In genomic region chr5:171121638-171122037, GRCh38 we compare ENCODE assay signal across 32 cellular contexts.
"Had no signal": no experiment of that assay in that cellular context is flagged by ENCODE, and none has a peak within 500 bp of the region (broad histone marks: within the 10 kb centered on the region; RNA-seq: fewer than 3 reads in every experiment).

No MANE protein-coding gene starts in this region.

- H3K4me1 Mint-ChIP-seq: activated CD4-positive, alpha-beta T cell treated with anti-CD3 and anti-CD28 coated beads for 36 hours; activated CD4-positive, alpha-beta T cell treated with anti-CD3 and anti-CD28 coated beads, Interleukin-2, amount 10 ng/mL, durations not matched to agents 24 days and 14 days; activated CD8-positive, alpha-beta memory T cell treated with anti-CD3 and anti-CD28 coated beads, Interleukin-2, amount 10 ng/mL, durations not matched to agents 7 days and 5 days; activated naive CD4-positive, alpha-beta T cell treated with anti-CD3 and anti-CD28 coated beads, Interleukin-2, amount 50 U/mL, for 24 hours; activated naive CD8-positive, alpha-beta T cell treated with anti-CD3 and anti-CD28 coated beads for 36 hours; activated naive CD8-positive, alpha-beta T cell treated with anti-CD3 and anti-CD28 coated beads, Interleukin-2, amount 50 U/mL, for 24 hours had no signal

- H3K27me3 ChIP-seq: adrenal gland, ascending aorta, breast epithelium, cardiac muscle cell, esophagus squamous epithelium, gastroesophageal sphincter, heart right ventricle had no signal

- H3K36me3 Mint-ChIP-seq: activated CD4-positive, alpha-beta memory T cell treated with anti-CD3 and anti-CD28 coated beads for 36 hours; activated CD8-positive, alpha-beta memory T cell treated with anti-CD3 and anti-CD28 coated beads, Interleukin-2, amount 10 ng/mL, durations not matched to agents 7 days and 5 days; activated naive CD8-positive, alpha-beta T cell treated with anti-CD3 and anti-CD28 coated beads for 36 hours had no signal

- H3K27ac ChIP-seq: adrenal gland, ascending aorta, breast epithelium, cardiac muscle cell, coronary artery, epithelial cell of prostate, esophagus squamous epithelium, gastroesophageal sphincter, heart right ventricle had no signal

- H3K4me3 Mint-ChIP-seq: activated CD4-positive, alpha-beta memory T cell treated with anti-CD3 and anti-CD28 coated beads for 36 hours; activated CD4-positive, alpha-beta T cell treated with anti-CD3 and anti-CD28 coated beads for 36 hours; activated CD4-positive, alpha-beta T cell treated with anti-CD3 and anti-CD28 coated beads, Interleukin-2, amount 10 ng/mL, durations not matched to agents 24 days and 14 days; activated CD8-positive, alpha-beta memory T cell treated with anti-CD3 and anti-CD28 coated beads, Interleukin-2, amount 10 ng/mL, durations not matched to agents 7 days and 5 days; activated CD8-positive, alpha-beta T cell treated with anti-CD3 and anti-CD28 coated beads, Interleukin-2, amount 10 ng/mL, durations not matched to agents 7 days and 5 days; activated naive CD4-positive, alpha-beta T cell treated with anti-CD3 and anti-CD28 coated beads for 36 hours; activated naive CD4-positive, alpha-beta T cell treated with anti-CD3 and anti-CD28 coated beads, Interleukin-2, amount 50 U/mL, for 24 hours; activated naive CD8-positive, alpha-beta T cell treated with anti-CD3 and anti-CD28 coated beads for 36 hours; activated naive CD8-positive, alpha-beta T cell treated with anti-CD3 and anti-CD28 coated beads, Interleukin-2, amount 50 U/mL, for 24 hours; activated T-helper 1 cell treated with anti-CD3 and anti-CD28 coated beads, Interleukin-12 subunit alpha, Interleukin-12 subunit beta, Interleukin-2, Interleukin-4 antibody, amounts not matched to agents 30 ng/mL and 10 ng/mL and 1 ng/mL, durations not matched to agents 14 hours and 24 hours and 36 hours; brain had no signal

- H3K27me3 Mint-ChIP-seq: activated CD4-positive, alpha-beta T cell treated with anti-CD3 and anti-CD28 coated beads, Interleukin-2, amount 10 ng/mL, durations not matched to agents 24 days and 14 days had no signal

- DNase-seq: activated CD4-positive, alpha-beta memory T cell treated with anti-CD3 and anti-CD28 coated beads for 36 hours; activated CD4-positive, alpha-beta T cell treated with anti-CD3 and anti-CD28 coated beads for 36 hours; activated CD4-positive, alpha-beta T cell treated with anti-CD3 and anti-CD28 coated beads, Interleukin-2, amount 10 ng/mL, durations not matched to agents 24 days and 14 days; activated CD4-positive, CD25-positive, alpha-beta regulatory T cell; activated CD4-positive, CD25-positive, alpha-beta regulatory T cell treated with anti-CD3 and anti-CD28 coated beads, Interleukin-2, amount 50 U/mL, for 72 hours; activated CD8-positive, alpha-beta memory T cell treated with anti-CD3 and anti-CD28 coated beads, Interleukin-2, amount 10 ng/mL, durations not matched to agents 7 days and 5 days; activated CD8-positive, alpha-beta memory T cell treated with anti-CD3 and anti-CD28 coated beads, Interleukin-2, amount 50 U/mL, for 4 hours; activated CD8-positive, alpha-beta T cell treated with anti-CD3 and anti-CD28 coated beads, Interleukin-2, amount 10 ng/mL, durations not matched to agents 7 days and 5 days; activated effector memory CD4-positive, alpha-beta T cell treated with anti-CD3 and anti-CD28 coated beads, Interleukin-2, amount 50 U/mL, for 16 hours; activated naive CD4-positive, alpha-beta T cell treated with anti-CD3 and anti-CD28 coated beads for 36 hours; activated naive CD8-positive, alpha-beta T cell treated with anti-CD3 and anti-CD28 coated beads for 36 hours; activated naive CD8-positive, alpha-beta T cell treated with anti-CD3 and anti-CD28 coated beads, Interleukin-2, amount 50 U/mL, for 24 hours; activated T-cell treated with anti-CD3 and anti-CD28 coated beads, Interleukin-2, amount 50 U/mL, for 1 hour; activated T-cell treated with anti-CD3 and anti-CD28 coated beads, Interleukin-2, amount 50 U/mL, for 48 hours; amygdala; central memory CD4-positive, alpha-beta T cell; cerebellar nuclear complex; effector CD8-positive, alpha-beta T cell; esophagus squamous epithelium; heart right ventricle; T-helper 2 cell had no signal

- ATAC-seq: activated CD4-positive, alpha-beta T cell treated with anti-CD3 and anti-CD28 coated beads for 36 hours; activated CD8-positive, alpha-beta memory T cell treated with anti-CD3 and anti-CD28 coated beads, Interleukin-2, amount 10 ng/mL, durations not matched to agents 7 days and 5 days; activated CD8-positive, alpha-beta T cell treated with anti-CD3 and anti-CD28 coated beads, Interleukin-2, amount 10 ng/mL, durations not matched to agents 7 days and 5 days; activated naive CD8-positive, alpha-beta T cell treated with anti-CD3 and anti-CD28 coated beads, Interleukin-2, amount 50 U/mL, for 24 hours; gastroesophageal sphincter had no signal

- H3K9me3 Mint-ChIP-seq: activated CD4-positive, alpha-beta T cell treated with anti-CD3 and anti-CD28 coated beads, Interleukin-2, amount 10 ng/mL, durations not matched to agents 24 days and 14 days; activated T-helper 1 cell treated with anti-CD3 and anti-CD28 coated beads, Interleukin-12 subunit alpha, Interleukin-12 subunit beta, Interleukin-2, Interleukin-4 antibody, amounts not matched to agents 30 ng/mL and 10 ng/mL and 1 ng/mL, durations not matched to agents 14 hours and 24 hours and 36 hours; activated T-helper 2 cell treated with anti-CD3 and anti-CD28 coated beads, Interferon-gamma antibody, Interleukin-2, Interleukin-4, amounts not matched to agents 10 μg/mL and 5 μg/mL and 100 μg/mL, durations not matched to agents 14 hours and 24 hours and 36 hours had no signal

- H3K4me1 ChIP-seq: adrenal gland, ascending aorta, breast epithelium, esophagus squamous epithelium, gastroesophageal sphincter, heart right ventricle had no signal

- H3K4me3 ChIP-seq: adrenal gland, ascending aorta, breast epithelium, cardiac muscle cell, coronary artery, esophagus squamous epithelium, gastroesophageal sphincter, heart right ventricle had no signal

- H3K36me3 ChIP-seq: adrenal gland, ascending aorta, breast epithelium, cardiac muscle cell, esophagus squamous epithelium, gastroesophageal sphincter, heart right ventricle had no signal

- H3K27ac Mint-ChIP-seq: activated CD4-positive, alpha-beta memory T cell treated with anti-CD3 and anti-CD28 coated beads for 36 hours; activated CD4-positive, alpha-beta T cell treated with anti-CD3 and anti-CD28 coated beads for 36 hours; activated CD4-positive, alpha-beta T cell treated with anti-CD3 and anti-CD28 coated beads, Interleukin-2, amount 10 ng/mL, durations not matched to agents 24 days and 14 days; activated CD8-positive, alpha-beta memory T cell treated with anti-CD3 and anti-CD28 coated beads, Interleukin-2, amount 10 ng/mL, durations not matched to agents 7 days and 5 days; activated CD8-positive, alpha-beta T cell treated with anti-CD3 and anti-CD28 coated beads, Interleukin-2, amount 10 ng/mL, durations not matched to agents 7 days and 5 days; activated naive CD4-positive, alpha-beta T cell treated with anti-CD3 and anti-CD28 coated beads for 36 hours; activated naive CD4-positive, alpha-beta T cell treated with anti-CD3 and anti-CD28 coated beads, Interleukin-2, amount 50 U/mL, for 24 hours; activated naive CD8-positive, alpha-beta T cell treated with anti-CD3 and anti-CD28 coated beads for 36 hours; activated naive CD8-positive, alpha-beta T cell treated with anti-CD3 and anti-CD28 coated beads, Interleukin-2, amount 50 U/mL, for 24 hours; activated T-helper 1 cell treated with anti-CD3 and anti-CD28 coated beads, Interleukin-12 subunit alpha, Interleukin-12 subunit beta, Interleukin-2, Interleukin-4 antibody, amounts not matched to agents 30 ng/mL and 10 ng/mL and 1 ng/mL, durations not matched to agents 14 hours and 24 hours and 36 hours; activated T-helper 2 cell treated with anti-CD3 and anti-CD28 coated beads, Interferon-gamma antibody, Interleukin-2, Interleukin-4, amounts not matched to agents 10 μg/mL and 5 μg/mL and 100 μg/mL, durations not matched to agents 14 hours and 24 hours and 36 hours; brain had no signal

- H3K9me3 ChIP-seq: adrenal gland, ascending aorta, esophagus squamous epithelium, gastroesophageal sphincter had no signal
